ENCODE assay signal across 8 cellular contexts in the genomic region with DNA sequence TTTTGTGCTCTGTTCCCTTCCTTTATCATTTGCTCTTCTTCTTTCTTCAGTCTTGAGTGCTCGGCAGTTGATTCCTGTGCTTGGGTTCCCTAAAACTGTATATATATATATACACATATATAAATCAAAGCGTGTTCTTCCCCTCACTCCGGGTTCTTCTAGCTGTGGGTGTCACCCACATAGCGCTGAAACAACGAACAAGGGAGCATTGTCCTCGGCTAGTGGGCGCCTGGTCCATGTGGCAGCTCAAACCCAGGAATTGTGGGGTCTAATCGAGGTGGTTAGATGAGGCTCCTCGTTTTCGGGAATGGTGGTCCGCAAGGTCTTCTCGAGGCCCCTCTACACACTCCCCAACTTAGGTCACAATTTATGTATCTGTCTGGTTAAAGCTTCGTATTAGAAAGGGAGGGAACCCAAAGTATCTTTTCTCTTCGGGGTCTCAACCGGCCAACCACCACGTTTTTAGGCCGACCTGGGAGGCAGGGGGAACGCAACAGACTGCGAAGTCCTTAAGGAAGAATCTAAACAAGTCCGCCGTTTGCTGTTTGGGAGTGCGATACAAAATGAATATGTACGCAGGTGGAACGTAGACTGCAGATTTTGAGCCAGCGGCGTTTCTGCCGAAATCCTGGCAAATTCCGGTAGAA.
DNase-seq lines count a peak whose midpoint lies in the region; ATAC-seq lines count a peak whose summit lies in the region.

No MANE protein-coding gene starts in this region.

- peak overlapping the region; percentile 90 for H3K4me3 ChIP-seq in BLaER1
- peak overlapping the region; percentile 97 for H3K4me3 ChIP-seq in iPS-11a (ENCODE audit: low read depth, low read length)
- peak overlapping the region; percentile 67 to 98 (median 77) for H3K4me3 ChIP-seq in skin epidermis

- peak overlapping the region; percentile 98 for H3K4me2 ChIP-seq in BLaER1

- H3K27me3 Mint-ChIP-seq in activated naive CD8-positive, alpha-beta T cell = no peaks in the 10 kb centered on the region

- peak overlapping the region; percentile 97 for H3K27ac Mint-ChIP-seq in activated naive CD8-positive, alpha-beta T cell

- H3K4me1 ChIP-seq in BLaER1 = peaks cover 28% of the 10 kb centered on the region

- peaks cover 26% of the 10 kb centered on the region for H3K4me1 Mint-ChIP-seq in activated naive CD8-positive, alpha-beta T cell (ENCODE audit: low read depth)

- H3K27ac ChIP-seq in BLaER1 (peak overlapping the region; percentile 92), skin epidermis (peak overlapping the region; percentile 84 to 99 (median 96))

- no peaks in the 10 kb centered on the region for H3K36me3 Mint-ChIP-seq in activated naive CD8-positive, alpha-beta T cell

- no peaks in the 10 kb centered on the region for H3K27me3 ChIP-seq in BLaER1

- H3K9me3 Mint-ChIP-seq in activated naive CD8-positive, alpha-beta T cell (ENCODE audit: low read depth) = no peaks in the 10 kb centered on the region

- peak overlapping the region; percentile 97 for H3K4me3 Mint-ChIP-seq in activated naive CD8-positive, alpha-beta T cell

- H3K9ac ChIP-seq in BLaER1 = peak overlapping the region; percentile 94

- peaks cover 2% of the 10 kb centered on the region; the same call in 1 of the 2 replicates for H3K36me3 ChIP-seq in BLaER1

- DNase-seq in NCI-H345 (lab: John Stamatoyannopoulos, UW) = no peak
- DNase-seq in NCI-H1694 (lab: John Stamatoyannopoulos, UW) = no peak

- no peaks in the 10 kb centered on the region for H3K9me3 ChIP-seq in BLaER1

- no peaks in the 10 kb centered on the region for H4K20me1 ChIP-seq in BLaER1

- peak; percentile 6 for ATAC-seq in HG02571 (IDR thresholded peaks at IDR 0.05; ENCODE audit: unreplicated experiment)
- ATAC-seq in HG03025 (IDR thresholded peaks at IDR 0.05; ENCODE audit: low FRiP score, unreplicated experiment) = no peak
